Comparison of ENCODE assay signal across 9 cellular contexts in genomic region chr6:138402833-138403187, GRCh38. TPM values are rescaled to one million over a fixed set of nuclear protein-coding genes. Genes with fewer than 3 reads are reported as not detected.
A peak's percentile ranks its signal among the peaks of the same experiment; 100 is the strongest.
DNase-seq lines count a peak whose midpoint lies in the region; ATAC-seq and TF ChIP-seq lines count a peak whose summit lies in the region.
"Had no signal": no experiment of that assay in that cellular context is flagged by ENCODE, and none has a peak within 500 bp of the region (broad histone marks: within the 10 kb centered on the region; RNA-seq: fewer than 3 reads in every experiment).

No MANE protein-coding gene starts in this region.

- CTCF ChIA-PET in WTC11 (lab: Charles Lee): interaction anchor here (0.6 to 3.8 kb wide), 7 partner anchors 14 to 371 kb away, joined by 3 to 33 read pairs (median 3); partner anchors contain the start of gene CCDC28A

- H3K9ac ChIP-seq in subcutaneous abdominal adipose tissue (ENCODE audit: low read length in 5 of 5): no peak overlapping the region

- peak overlapping the region in 4 of 5 donors; percentile 75 to 91 (median 87) for H3K4me3 ChIP-seq in subcutaneous abdominal adipose tissue (ENCODE audit: low read depth in 1 of 5, low read length in 5 of 5)

- H3K4me1 Mint-ChIP-seq in activated CD4-positive, alpha-beta T cell treated with anti-CD3 and anti-CD28 coated beads, Interleukin-2, amount 10 ng/mL, durations not matched to agents 24 days and 14 days: peaks cover 12% of the 10 kb centered on the region
- peaks cover 17% of the 10 kb centered on the region for H3K4me1 Mint-ChIP-seq in WTC11
- peaks cover 13 to 23% of the 10 kb centered on the region in 2 donors for H3K4me1 Mint-ChIP-seq in immature natural killer cell

- peak overlapping the region; percentile 98 for H3K27ac ChIP-seq in subcutaneous abdominal adipose tissue (ENCODE audit: low read depth, low read length)

- intact Hi-C loops in activated CD4-positive, alpha-beta T cell treated with anti-CD3 and anti-CD28 coated beads, Interleukin-2, amount 10 ng/mL, durations not matched to agents 24 days and 14 days (cut with micrococcal nuclease): loop anchor here (10.0 kb wide), 1 partner anchor 192 kb away; no protein-coding TSS in a partner anchor

- H3K4me3 Mint-ChIP-seq in activated CD4-positive, alpha-beta T cell treated with anti-CD3 and anti-CD28 coated beads, Interleukin-2, amount 10 ng/mL, durations not matched to agents 24 days and 14 days: peak overlapping the region; percentile 81
- H3K4me3 Mint-ChIP-seq in WTC11 (peak overlapping the region; percentile 74), immature natural killer cell (peak overlapping the region; percentile 44 to 84 (median 79))

- peaks cover 15% of the 10 kb centered on the region for H3K27me3 Mint-ChIP-seq in activated CD4-positive, alpha-beta T cell treated with anti-CD3 and anti-CD28 coated beads, Interleukin-2, amount 10 ng/mL, durations not matched to agents 24 days and 14 days
- H3K27me3 Mint-ChIP-seq in WTC11 (ENCODE audit: low read depth): peaks cover 6% of the 10 kb centered on the region
- H3K27me3 Mint-ChIP-seq in immature natural killer cell (ENCODE audit: low read depth in 3 of 3): peaks cover 0 to 3% (median 3%) of the 10 kb centered on the region in 3 donors

- POLR2A ChIA-PET in WTC11 (lab: Charles Lee): interaction anchor here (0.6 kb wide), 2 partner anchors 54 to 97 kb away, joined by 3 to 6 read pairs; no protein-coding TSS in a partner anchor

- no peaks in the 10 kb centered on the region for H3K27me3 ChIP-seq in subcutaneous abdominal adipose tissue (ENCODE audit: control insufficient read depth in 5 of 5, insufficient read depth in 4 of 5, low read length in 5 of 5)

- no peak overlapping the region for H3K27ac Mint-ChIP-seq in activated CD4-positive, alpha-beta T cell treated with anti-CD3 and anti-CD28 coated beads, Interleukin-2, amount 10 ng/mL, durations not matched to agents 24 days and 14 days
- H3K27ac Mint-ChIP-seq in WTC11: 0 out of 2 replicates have a peak overlapping the region, but pooled peaks have one; percentile 32
- peak overlapping the region in 1 of 6 donors; percentile 35 for H3K27ac Mint-ChIP-seq in immature natural killer cell

- peaks cover 1 to 40% (median 33%) of the 10 kb centered on the region in 5 donors for H3K4me1 ChIP-seq in subcutaneous abdominal adipose tissue (ENCODE audit: control insufficient read depth in 5 of 5, insufficient read depth in 5 of 5, low read length in 5 of 5)

- peaks cover 7 to 21% (median 16%) of the 10 kb centered on the region in 5 donors for H3K36me3 ChIP-seq in subcutaneous abdominal adipose tissue (ENCODE audit: control insufficient read depth in 5 of 5, insufficient read depth in 5 of 5, low read length in 5 of 5)

- no peak for ATAC-seq in WTC11
- ATAC-seq in GM19452 (IDR thresholded peaks at IDR 0.05; ENCODE audit: unreplicated experiment): no peak

- H3K9me3 Mint-ChIP-seq in activated CD4-positive, alpha-beta T cell treated with anti-CD3 and anti-CD28 coated beads, Interleukin-2, amount 10 ng/mL, durations not matched to agents 24 days and 14 days: no peaks in the 10 kb centered on the region
- no peaks in the 10 kb centered on the region for H3K9me3 Mint-ChIP-seq in WTC11
- no peaks in the 10 kb centered on the region for H3K9me3 Mint-ChIP-seq in immature natural killer cell

- no peaks in the 10 kb centered on the region for H3K9me3 ChIP-seq in subcutaneous abdominal adipose tissue (ENCODE audit: control insufficient read depth in 5 of 5, low read length in 5 of 5)

- peaks cover 11% of the 10 kb centered on the region for H3K36me3 Mint-ChIP-seq in activated CD4-positive, alpha-beta T cell treated with anti-CD3 and anti-CD28 coated beads, Interleukin-2, amount 10 ng/mL, durations not matched to agents 24 days and 14 days (ENCODE audit: low read depth)
- H3K36me3 Mint-ChIP-seq in WTC11 (peaks cover 13% of the 10 kb centered on the region), immature natural killer cell (peaks cover 0 to 8% (median 0%) of the 10 kb centered on the region in 3 donors)

- no peak for DNase-seq in activated CD4-positive, alpha-beta T cell treated with anti-CD3 and anti-CD28 coated beads, Interleukin-2, amount 10 ng/mL, durations not matched to agents 24 days and 14 days
- DNase-seq in activated CD4-positive, alpha-beta T cell treated with anti-CD3 and anti-CD28 coated beads, Interleukin-2, amount 50 U/mL, for 4 hours: no peak
- DNase-seq in WTC11 (ENCODE audit: low spot score) (no peak), immature natural killer cell (no peak), SHP77 treated with DMSO at 0.1 percent for 48 hours (lab: John Stamatoyannopoulos, UW) (no peak)
- no peak for DNase-seq in activated CD8-positive, alpha-beta memory T cell treated with anti-CD3 and anti-CD28 coated beads, Interleukin-2, amount 50 U/mL, for 4 hours

- TF ChIP-seq CTCF in WTC11 (IDR thresholded peaks at IDR 0.05): no peak

TF ChIP-seq in WTC11, 78 proteins besides CTCF, POLR2A, EP300 and RAD21:
- TF ChIP-seq ATF6 (CRISPR knock-in tag; IDR thresholded peaks at IDR 0.05) (no peak), KAT7 (CRISPR knock-in tag; IDR thresholded peaks at IDR 0.05; ENCODE audit: borderline replicate concordance) (no peak), ZNF671 (CRISPR knock-in tag; IDR thresholded peaks at IDR 0.05) (no peak), ZNF317 (CRISPR knock-in tag; IDR thresholded peaks at IDR 0.05; ENCODE audit: borderline replicate concordance, low read depth) (no peak), ERG (CRISPR knock-in tag; IDR thresholded peaks at IDR 0.05) (no peak), NFE2L1 (CRISPR knock-in tag; IDR thresholded peaks at IDR 0.05) (no peak), ZNF423 (CRISPR knock-in tag; IDR thresholded peaks at IDR 0.05) (no peak), OVOL2 (CRISPR knock-in tag; IDR thresholded peaks at IDR 0.05; ENCODE audit: borderline replicate concordance) (no peak), NR1H2 (CRISPR knock-in tag; IDR thresholded peaks at IDR 0.05) (no peak)

RNA-seq across cellular contexts. Expression of gene HEBP2, which starts 1.2 kb away (rescaled TPM):
- total RNA-seq in activated CD4-positive, alpha-beta T cell treated with anti-CD3 and anti-CD28 coated beads, Interleukin-2, amount 10 ng/mL, durations not matched to agents 24 days and 14 days: 16.2 and 17.4 TPM in 2 replicates
- 31.9 to 40.9 TPM (median 36.1 TPM) in 3 replicates for total RNA-seq in WTC11 (2021)
- polyA plus RNA-seq in immature natural killer cell: 10 to 100 TPM; 22.0 to 34.5 (median 26.7) TPM

RNA-seq across cellular contexts. Expression of gene SMIM28, which starts 25.1 kb away (rescaled TPM):
- not detected in 2 replicates for total RNA-seq in activated CD4-positive, alpha-beta T cell treated with anti-CD3 and anti-CD28 coated beads, Interleukin-2, amount 10 ng/mL, durations not matched to agents 24 days and 14 days
- not detected in 3 replicates for total RNA-seq in WTC11 (2021)
- polyA plus RNA-seq in immature natural killer cell: not detected
- total RNA-seq: bronchial epithelial cell had no signal
